In the genomic region with DNA sequence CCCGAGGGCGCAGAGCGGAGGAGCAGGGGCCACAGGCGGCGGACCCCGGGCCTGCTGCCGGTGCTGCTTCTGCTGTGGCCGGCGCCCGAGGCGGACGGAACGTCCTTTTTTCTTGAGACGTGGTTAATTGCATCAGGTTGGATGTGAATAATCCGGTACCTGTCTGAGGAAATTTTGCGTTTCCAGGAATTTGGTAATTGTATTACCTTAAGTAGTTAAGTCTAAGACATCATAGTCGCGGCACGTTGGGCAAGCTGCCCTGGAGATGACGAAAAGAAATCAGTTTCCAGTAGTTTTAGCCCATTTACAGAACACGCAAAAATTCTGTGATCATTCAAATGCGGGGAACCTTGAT, we compare ENCODE assay signal across 8 cellular contexts. TPM values are rescaled to one million over a fixed set of nuclear protein-coding genes. Genes with fewer than 3 reads are reported as not detected.
DNase-seq lines count a peak whose midpoint lies in the region; ATAC-seq and TF ChIP-seq lines count a peak whose summit lies in the region.

No MANE protein-coding gene starts in this region.

- WGBS in esophagus muscularis mucosa: under 1% methylated on average over 22 of the region's 22 CpGs

- CTCF ChIA-PET in PC-9 (lab: Charles Lee): no interaction called here

- peaks cover 36% of the 10 kb centered on the region for H3K4me1 ChIP-seq in DOHH2 (ENCODE audit: control insufficient read depth, low read length)
- H3K4me1 ChIP-seq in PC-9 (replicated peaks; ENCODE audit: insufficient read depth): peaks cover 28% of the 10 kb centered on the region
- peaks cover 38 to 54% (median 49%) of the 10 kb centered on the region in 4 donors for H3K4me1 ChIP-seq in esophagus muscularis mucosa

- TF ChIP-seq POLR2A in esophagus muscularis mucosa (IDR thresholded peaks at IDR 0.05; ENCODE audit: low read depth): no peak

- H3K27ac Mint-ChIP-seq in osteocyte (ENCODE audit: unreplicated experiment): peak overlapping the region; percentile 73

- H3K27me3 ChIP-seq in DOHH2 (ENCODE audit: control insufficient read depth, low read length) (no peaks in the 10 kb centered on the region), PC-9 (ENCODE audit: insufficient read depth, low read depth) (no peaks in the 10 kb centered on the region), esophagus muscularis mucosa (no peaks in the 10 kb centered on the region)

- H3K4me2 ChIP-seq in DOHH2 (ENCODE audit: low read length) (peak overlapping the region; percentile 67), PC-9 (peak overlapping the region; percentile 78)

- no peak for TF ChIP-seq EP300 in esophagus muscularis mucosa (IDR thresholded peaks at IDR 0.05)

- peaks cover 41% of the 10 kb centered on the region for H3K4me1 Mint-ChIP-seq in osteocyte (ENCODE audit: unreplicated experiment)

- no peak for ATAC-seq in HG02970 (IDR thresholded peaks at IDR 0.05; ENCODE audit: low FRiP score, unreplicated experiment)
- ATAC-seq in left colon: no peak
- ATAC-seq in GM19397 (IDR thresholded peaks at IDR 0.05; ENCODE audit: unreplicated experiment): no peak
- no peak for ATAC-seq in HG03432 (IDR thresholded peaks at IDR 0.05; ENCODE audit: unreplicated experiment)

- no peaks in the 10 kb centered on the region for H3K27me3 Mint-ChIP-seq in osteocyte (ENCODE audit: unreplicated experiment)

- H3K36me3 Mint-ChIP-seq in osteocyte (ENCODE audit: unreplicated experiment): no peaks in the 10 kb centered on the region

- TF ChIP-seq CTCF in DOHH2 (IDR thresholded peaks at IDR 0.05; ENCODE audit: low read depth, low read length, poor library complexity, severe bottlenecking) (no peak), PC-9 (conservative IDR thresholded peaks at IDR 0.05) (no peak), esophagus muscularis mucosa (IDR thresholded peaks at IDR 0.05) (no peak), osteocyte (IDR thresholded peaks at IDR 0.05) (no peak)

- H3K9me2 ChIP-seq in DOHH2 (replicated peaks; ENCODE audit: control insufficient read depth, low read length): no peaks in the 10 kb centered on the region
- H3K9me2 ChIP-seq in PC-9 (ENCODE audit: insufficient read depth): no peaks in the 10 kb centered on the region

- no TSS peak for BruUV-seq in PC-9 (replicated peaks; lab: Mats Ljungman, UMichigan)

- H3K4me3 ChIP-seq in DOHH2 (ENCODE audit: low read length) (peak overlapping the region; percentile 88), PC-9 (peak overlapping the region; percentile 90), esophagus muscularis mucosa (peak overlapping the region; percentile 79 to 98 (median 86))

- H3K27ac ChIP-seq in DOHH2 (ENCODE audit: low read depth, low read length) (peak overlapping the region; percentile 69), PC-9 (peak overlapping the region; percentile 79), esophagus muscularis mucosa (replicated peaks in 1 of 4) (peak overlapping the region; percentile 91 to 98 (median 94))

- H3K9me3 ChIP-seq in DOHH2 (ENCODE audit: control insufficient read depth, insufficient read depth, low read length): no peaks in the 10 kb centered on the region
- H3K9me3 ChIP-seq in PC-9 (ENCODE audit: insufficient read depth, low read depth): no peaks in the 10 kb centered on the region
- no peaks in the 10 kb centered on the region for H3K9me3 ChIP-seq in esophagus muscularis mucosa

- H3F3A ChIP-seq in DOHH2 (ENCODE audit: control insufficient read depth, insufficient read depth): peaks cover 12% of the 10 kb centered on the region
- no peaks in the 10 kb centered on the region for H3F3A ChIP-seq in PC-9 (ENCODE audit: insufficient read depth, low read depth)

- intact Hi-C loops in PC-9 (cut with micrococcal nuclease; ENCODE audit: unreplicated experiment): loop anchor here (1.0 kb wide), 1 partner anchor 32 kb away; no protein-coding TSS in a partner anchor
- intact Hi-C loops in esophagus muscularis mucosa (cut with DNase I): no loop called here
- intact Hi-C loops in left colon (cut with DNase I, micrococcal nuclease): no loop called here

- H3K79me2 ChIP-seq in DOHH2 (ENCODE audit: control insufficient read depth, low read length) (peaks cover 57% of the 10 kb centered on the region), PC-9 (ENCODE audit: low read depth) (peaks cover 53% of the 10 kb centered on the region)

- peak overlapping the region; percentile 78 for H3K4me3 Mint-ChIP-seq in osteocyte (ENCODE audit: unreplicated experiment)

- H3K9me3 Mint-ChIP-seq in osteocyte (ENCODE audit: unreplicated experiment): no peaks in the 10 kb centered on the region

- POLR2A ChIA-PET in PC-9 (lab: Charles Lee; ENCODE audit: unreplicated experiment): interaction anchor here (0.6 kb wide), 1 partner anchor 62 kb away, joined by 3 read pairs; no protein-coding TSS in a partner anchor

- H3K36me3 ChIP-seq in DOHH2 (ENCODE audit: control insufficient read depth, low read length) (peaks cover 13% of the 10 kb centered on the region), PC-9 (ENCODE audit: low read depth) (no peaks in the 10 kb centered on the region), esophagus muscularis mucosa (no peaks in the 10 kb centered on the region)

- H2AFZ ChIP-seq in PC-9: peak overlapping the region; percentile 93

- H4K20me1 ChIP-seq in DOHH2 (ENCODE audit: control insufficient read depth, insufficient read depth, low read depth, low read length) (peaks cover 8% of the 10 kb centered on the region; the same call in 1 of the 2 replicates), PC-9 (ENCODE audit: insufficient read depth) (peaks cover 7% of the 10 kb centered on the region)

- DNase-seq in PC-9: peak in 1 of 2 experiments; percentile 44
- no peak for DNase-seq in esophagus muscularis mucosa (ENCODE audit: extremely low spot score)
- DNase-seq in osteocyte (ENCODE audit: extremely low spot score, unreplicated experiment): no peak
- DNase-seq in left colon: no peak

RNA-seq across cellular contexts. Expression of gene SPECC1L, which starts 0.8 kb away (rescaled TPM):
- 37.6 and 38.9 TPM in 2 replicates for total RNA-seq in PC-9 (2021)
- total RNA-seq in esophagus muscularis mucosa: 100 to 1,000 TPM in 2 of 4 donors, 10 to 100 TPM in 2; 63.6 to 116 (median 90.1) TPM
- 79.5 and 93.5 TPM in 2 replicates for total RNA-seq in osteocyte
- 10 to 100 TPM; 86.3 to 87.5 TPM for total RNA-seq in left colon

RNA-seq across cellular contexts. Expression of gene GGT5, which starts 26.5 kb away (rescaled TPM):
- total RNA-seq in PC-9 (2021): not detected in 2 replicates
- 10 to 100 TPM; 15.4 to 59.2 (median 37.2) TPM for total RNA-seq in esophagus muscularis mucosa
- 136 and 150 TPM in 2 replicates for total RNA-seq in osteocyte
- total RNA-seq in left colon: 1 to 10 TPM; 3.7 to 6.7 TPM
